ENCODE assay signal across 11 cellular contexts in the genomic region with DNA sequence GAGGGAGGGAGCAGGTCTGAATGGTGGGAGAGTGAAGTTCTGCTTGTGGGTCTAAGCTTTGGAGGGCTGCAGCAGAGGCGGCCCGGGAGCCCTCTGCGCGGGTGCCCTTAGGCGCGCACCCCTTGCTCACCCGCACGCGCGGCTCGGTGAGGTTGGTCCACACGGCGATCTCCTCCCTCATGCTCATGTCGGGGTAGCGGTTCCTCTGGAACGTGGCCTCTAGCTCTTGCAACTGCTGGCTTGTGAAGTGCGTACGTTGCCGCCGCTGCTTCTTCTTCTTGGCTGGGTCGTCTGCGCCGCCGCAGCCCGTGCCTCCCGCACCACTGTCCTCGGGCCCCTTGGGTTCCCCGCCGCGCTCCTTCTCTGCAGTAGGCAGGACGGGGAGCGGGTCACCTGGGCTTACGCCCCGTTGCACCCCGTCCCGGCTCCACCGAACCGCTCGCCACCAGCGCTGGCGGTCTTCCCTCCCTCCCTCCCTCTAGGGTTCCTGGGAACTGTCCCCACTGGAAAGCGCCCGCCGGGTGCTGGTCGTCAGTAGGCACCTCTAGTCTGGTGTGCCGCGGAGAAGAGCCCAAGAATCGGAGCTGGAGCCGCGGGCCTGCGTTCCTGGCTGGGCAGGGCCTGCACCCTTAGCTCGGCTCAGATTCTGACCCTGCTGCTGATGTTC. TPM values are rescaled to one million over a fixed set of nuclear protein-coding genes. Genes with fewer than 3 reads are reported as not detected.
DNase-seq lines count a peak whose midpoint lies in the region; ATAC-seq and TF ChIP-seq lines count a peak whose summit lies in the region.
"Had no signal": no experiment of that assay in that cellular context is flagged by ENCODE, and none has a peak within 500 bp of the region (broad histone marks: within the 10 kb centered on the region; RNA-seq: fewer than 3 reads in every experiment).

No MANE protein-coding gene starts in this region.

- peak overlapping the region; percentile 9 for H3K4me3 Mint-ChIP-seq in activated naive CD4-positive, alpha-beta T cell treated with anti-CD3 and anti-CD28 coated beads, Interleukin-2, amount 10 ng/mL, durations not matched to agents 7 days and 5 days
- H3K4me3 Mint-ChIP-seq in activated CD8-positive, alpha-beta T cell treated with anti-CD3 and anti-CD28 coated beads for 36 hours, result peak overlapping the region; percentile 33
- H3K4me3 Mint-ChIP-seq in immature natural killer cell, result no peak overlapping the region

- peaks cover 43% of the 10 kb centered on the region for H3K27me3 ChIP-seq in thoracic aorta (replicated peaks; ENCODE audit: insufficient read depth)

- intact Hi-C loops in activated CD8-positive, alpha-beta T cell treated with anti-CD3 and anti-CD28 coated beads for 36 hours (cut with micrococcal nuclease), result no loop called here

- peaks cover 8% of the 10 kb centered on the region for H3K36me3 Mint-ChIP-seq in activated naive CD4-positive, alpha-beta T cell treated with anti-CD3 and anti-CD28 coated beads, Interleukin-2, amount 10 ng/mL, durations not matched to agents 7 days and 5 days
- H3K36me3 Mint-ChIP-seq in activated CD8-positive, alpha-beta T cell treated with anti-CD3 and anti-CD28 coated beads for 36 hours (ENCODE audit: low read depth), result no peaks in the 10 kb centered on the region
- H3K36me3 Mint-ChIP-seq in immature natural killer cell, result peaks cover 4 to 6% (median 4%) of the 10 kb centered on the region in 3 donors

- H3K9me3 Mint-ChIP-seq in activated naive CD4-positive, alpha-beta T cell treated with anti-CD3 and anti-CD28 coated beads, Interleukin-2, amount 10 ng/mL, durations not matched to agents 7 days and 5 days, result no peaks in the 10 kb centered on the region
- H3K9me3 Mint-ChIP-seq in activated CD8-positive, alpha-beta T cell treated with anti-CD3 and anti-CD28 coated beads for 36 hours, result peaks cover 2% of the 10 kb centered on the region
- no peaks in the 10 kb centered on the region for H3K9me3 Mint-ChIP-seq in immature natural killer cell

- no peak overlapping the region for H3K27ac Mint-ChIP-seq in activated naive CD4-positive, alpha-beta T cell treated with anti-CD3 and anti-CD28 coated beads, Interleukin-2, amount 10 ng/mL, durations not matched to agents 7 days and 5 days
- H3K27ac Mint-ChIP-seq in activated CD8-positive, alpha-beta T cell treated with anti-CD3 and anti-CD28 coated beads for 36 hours, result no peak overlapping the region
- H3K27ac Mint-ChIP-seq in immature natural killer cell, result no peak overlapping the region

- CTCF ChIA-PET in activated naive CD4-positive, alpha-beta T cell treated with anti-CD3 and anti-CD28 coated beads, Interleukin-2, amount 10 ng/mL, durations not matched to agents 7 days and 5 days (lab: Charles Lee), result interaction anchor here (0.7 to 1.0 kb wide), 2 partner anchors 11 to 126 kb away, joined by 3 read pairs; a partner anchor contains a TSS
- CTCF ChIA-PET in activated CD8-positive, alpha-beta T cell treated with anti-CD3 and anti-CD28 coated beads for 36 hours (lab: Charles Lee), result interaction anchor here (1.7 kb wide), 1 partner anchor 160 kb away, joined by 5 read pairs; no protein-coding TSS in a partner anchor

- peaks cover 11 to 50% of the 10 kb centered on the region in 2 donors for H3K4me1 ChIP-seq in thoracic aorta (ENCODE audit: control insufficient read depth in 1 of 2, low read depth in 2 of 2)

- no peaks in the 10 kb centered on the region for H3K9me3 ChIP-seq in thoracic aorta

- POLR2A ChIA-PET in activated CD8-positive, alpha-beta T cell treated with anti-CD3 and anti-CD28 coated beads for 36 hours (lab: Charles Lee), result interaction anchor here (1.5 to 1.8 kb wide), 2 partner anchors 11 to 70 kb away, joined by 3 to 4 read pairs; no protein-coding TSS in a partner anchor

- peak overlapping the region; percentile 55 for H3K4me3 ChIP-seq in thoracic aorta

- peak; percentile 38 for DNase-seq in activated naive CD4-positive, alpha-beta T cell treated with anti-CD3 and anti-CD28 coated beads, Interleukin-2, amount 10 ng/mL, durations not matched to agents 7 days and 5 days
- DNase-seq in activated naive CD4-positive, alpha-beta T cell treated with anti-CD3 and anti-CD28 coated beads, Interleukin-2, amount 50 U/mL, for 16 hours, result no peak
- DNase-seq in activated CD8-positive, alpha-beta T cell treated with anti-CD3 and anti-CD28 coated beads for 36 hours, result peak; percentile 30
- peak; percentile 77 for DNase-seq in iris pigment epithelial cell (ENCODE audit: low read depth)
- no peak for DNase-seq in thoracic aorta (ENCODE audit: low spot score)
- no peak for DNase-seq in immature natural killer cell
- DNase-seq: BE2C, GOT3 had no signal

- TF ChIP-seq CTCF in activated CD8-positive, alpha-beta T cell treated with anti-CD3 and anti-CD28 coated beads for 36 hours (IDR thresholded peaks at IDR 0.05), result no peak
- TF ChIP-seq CTCF in thoracic aorta (IDR thresholded peaks at IDR 0.05), result no peak

- H3K27ac ChIP-seq in thoracic aorta, result peak overlapping the region in 1 of 2 donors; percentile 14

- H3K4me1 Mint-ChIP-seq in activated naive CD4-positive, alpha-beta T cell treated with anti-CD3 and anti-CD28 coated beads, Interleukin-2, amount 10 ng/mL, durations not matched to agents 7 days and 5 days, result peaks cover 37% of the 10 kb centered on the region
- H3K4me1 Mint-ChIP-seq in activated CD8-positive, alpha-beta T cell treated with anti-CD3 and anti-CD28 coated beads for 36 hours (ENCODE audit: low read depth), result peaks cover 33% of the 10 kb centered on the region
- H3K4me1 Mint-ChIP-seq in immature natural killer cell, result peaks cover 23 to 24% of the 10 kb centered on the region in 2 donors

- ATAC-seq in activated CD8-positive, alpha-beta T cell treated with anti-CD3 and anti-CD28 coated beads for 36 hours, result peak; percentile 17
- ATAC-seq in thoracic aorta (ENCODE audit: insufficient number of reproducible peaks, low FRiP score, low read depth) (no peak), GM19351 (IDR thresholded peaks at IDR 0.05; ENCODE audit: unreplicated experiment) (no peak), GM18868 (IDR thresholded peaks at IDR 0.05; ENCODE audit: unreplicated experiment) (no peak)

- no peaks in the 10 kb centered on the region for H3K36me3 ChIP-seq in thoracic aorta
- H3K36me3 ChIP-seq: BE2C had no signal

- H3K27me3 Mint-ChIP-seq in activated naive CD4-positive, alpha-beta T cell treated with anti-CD3 and anti-CD28 coated beads, Interleukin-2, amount 10 ng/mL, durations not matched to agents 7 days and 5 days, result peaks cover 95% of the 10 kb centered on the region
- H3K27me3 Mint-ChIP-seq in activated CD8-positive, alpha-beta T cell treated with anti-CD3 and anti-CD28 coated beads for 36 hours, result peaks cover 71% of the 10 kb centered on the region
- peaks cover 14 to 33% (median 26%) of the 10 kb centered on the region in 3 donors for H3K27me3 Mint-ChIP-seq in immature natural killer cell (ENCODE audit: low read depth in 3 of 3)

RNA-seq across cellular contexts. Expression of a gene that starts 2.7 kb away (rescaled TPM):
- total RNA-seq in activated CD8-positive, alpha-beta T cell treated with anti-CD3 and anti-CD28 coated beads for 36 hours, result under 1 TPM; 0.20 to 0.31 TPM
- total RNA-seq in thoracic aorta, result not detected
- not detected for polyA plus RNA-seq in immature natural killer cell
- total RNA-seq: dermis microvascular lymphatic vessel endothelial cell had no signal

Comparison
In these comparisons a context has a peak if more than half of its experiments do, and no peak if none do; other contexts are left out.
1. DNase-seq: peak in activated naive CD4-positive, alpha-beta T cell treated with anti-CD3 and anti-CD28 coated beads, Interleukin-2, amount 10 ng/mL, durations not matched to agents 7 days and 5 days (single experiment), activated CD8-positive, alpha-beta T cell treated with anti-CD3 and anti-CD28 coated beads for 36 hours (single experiment) and iris pigment epithelial cell (single experiment); none in activated naive CD4-positive, alpha-beta T cell treated with anti-CD3 and anti-CD28 coated beads, Interleukin-2, amount 50 U/mL, for 16 hours (single experiment), thoracic aorta (single experiment) and immature natural killer cell (0 of 3).
2. H3K4me3 Mint-ChIP-seq: peak in activated naive CD4-positive, alpha-beta T cell treated with anti-CD3 and anti-CD28 coated beads, Interleukin-2, amount 10 ng/mL, durations not matched to agents 7 days and 5 days (single experiment) and activated CD8-positive, alpha-beta T cell treated with anti-CD3 and anti-CD28 coated beads for 36 hours (single experiment); none in immature natural killer cell (0 of 5).